29 cellular contexts compared by ENCODE assay signal in genomic region chr14:64515053-64515452, GRCh38. TPM values are rescaled to one million over a fixed set of nuclear protein-coding genes. Genes with fewer than 3 reads are reported as not detected.
DNase-seq lines count a peak whose midpoint lies in the region; ATAC-seq and TF ChIP-seq lines count a peak whose summit lies in the region.
"Had no signal": no experiment of that assay in that cellular context is flagged by ENCODE, and none has a peak within 500 bp of the region (broad histone marks: within the 10 kb centered on the region; RNA-seq: fewer than 3 reads in every experiment).

No MANE protein-coding gene starts in this region.

- H3K36me3 ChIP-seq in mucosa of descending colon (ENCODE audit: low read depth) = no peaks in the 10 kb centered on the region
- H3K36me3 ChIP-seq: ascending aorta, neutrophil, sigmoid colon, tibial nerve had no signal

- H3K4me3 ChIP-seq in mucosa of descending colon = no peak overlapping the region
- H3K4me3 ChIP-seq: ascending aorta, sigmoid colon, tibial nerve had no signal

- peaks cover 26% of the 10 kb centered on the region for H3K4me1 ChIP-seq in mucosa of descending colon (ENCODE audit: low read depth)

- TF ChIP-seq CTCF in 22Rv1 (IDR thresholded peaks at IDR 0.05) (no peak), VCaP (conservative IDR thresholded peaks at IDR 0.05) (no peak), mucosa of descending colon (IDR thresholded peaks at IDR 0.05) (no peak)

- peak overlapping the region; percentile 74 for H3K27ac ChIP-seq in 22Rv1
- H3K27ac ChIP-seq in VCaP = peak overlapping the region; percentile 84
- H3K27ac ChIP-seq: ascending aorta, epithelial cell of prostate, neutrophil had no signal

- H3K27ac Mint-ChIP-seq in activated naive CD8-positive, alpha-beta T cell treated with anti-CD3 and anti-CD28 coated beads, Interleukin-2, amount 50 U/mL, for 24 hours = no peak overlapping the region
- H3K27ac Mint-ChIP-seq: activated CD4-positive, alpha-beta T cell treated with anti-CD3 and anti-CD28 coated beads, Interleukin-2, amount 10 ng/mL, durations not matched to agents 7 days and 5 days; activated naive CD8-positive, alpha-beta T cell treated with anti-CD3 and anti-CD28 coated beads for 36 hours had no signal

- no peak overlapping the region for H3K4me3 Mint-ChIP-seq in activated naive CD8-positive, alpha-beta T cell treated with anti-CD3 and anti-CD28 coated beads, Interleukin-2, amount 50 U/mL, for 24 hours
- H3K4me3 Mint-ChIP-seq: activated CD4-positive, alpha-beta T cell treated with anti-CD3 and anti-CD28 coated beads, Interleukin-2, amount 10 ng/mL, durations not matched to agents 7 days and 5 days; activated naive CD8-positive, alpha-beta T cell treated with anti-CD3 and anti-CD28 coated beads for 36 hours; naive B cell had no signal

- no peaks in the 10 kb centered on the region for H3K27me3 Mint-ChIP-seq in activated naive CD8-positive, alpha-beta T cell treated with anti-CD3 and anti-CD28 coated beads, Interleukin-2, amount 50 U/mL, for 24 hours
- H3K27me3 Mint-ChIP-seq: activated CD4-positive, alpha-beta T cell treated with anti-CD3 and anti-CD28 coated beads, Interleukin-2, amount 10 ng/mL, durations not matched to agents 7 days and 5 days; activated naive CD8-positive, alpha-beta T cell treated with anti-CD3 and anti-CD28 coated beads for 36 hours; naive B cell had no signal

- intact Hi-C loops in mucosa of descending colon (cut with DNase I, micrococcal nuclease) = no loop called here

- H3K36me3 Mint-ChIP-seq in activated naive CD8-positive, alpha-beta T cell treated with anti-CD3 and anti-CD28 coated beads, Interleukin-2, amount 50 U/mL, for 24 hours (ENCODE audit: low read depth) = peaks cover 5% of the 10 kb centered on the region
- H3K36me3 Mint-ChIP-seq: naive B cell had no signal

- no peaks in the 10 kb centered on the region for H3K9me3 ChIP-seq in mucosa of descending colon
- H3K9me3 ChIP-seq: ascending aorta, neutrophil, sigmoid colon, tibial nerve had no signal

- DNase-seq in DMS79 (lab: John Stamatoyannopoulos, UW) = peak; percentile 39
- no peak for DNase-seq in mucosa of descending colon
- DNase-seq in D341Med (ENCODE audit: low spot score) = no peak
- no peak for DNase-seq in midbrain (lab: John Stamatoyannopoulos, UW)
- DNase-seq in activated naive CD8-positive, alpha-beta T cell treated with anti-CD3 and anti-CD28 coated beads, Interleukin-2, amount 50 U/mL, for 24 hours = no peak
- DNase-seq: activated CD4-positive, alpha-beta T cell treated with anti-CD3 and anti-CD28 coated beads, Interleukin-2, amount 10 ng/mL, durations not matched to agents 7 days and 5 days; activated gamma-delta T cell; activated naive CD8-positive, alpha-beta T cell treated with anti-CD3 and anti-CD28 coated beads for 36 hours; activated T-cell treated with anti-CD3 and anti-CD28 coated beads, Interleukin-2, amount 50 U/mL, for 1 hour; COR-L47; DND-41; effector CD4-positive, alpha-beta T cell; GF-D8; GOT3; naive B cell; NCI-H1105; NCI-H187 treated with DMSO at 0.1 percent for 48 hours; NCI-H526 treated with DMSO at 0.1 percent for 48 hours; NK-92 treated with Interleukin-12 subunit alpha and Interleukin-12 subunit beta, amount 100 ng/mL, for 24 hours; sigmoid colon; stimulated activated CD4-positive, alpha-beta T cell treated with anti-CD3 and anti-CD28 coated beads, Interleukin-4, amount 100 ng/mL, for 24 hours had no signal

- ATAC-seq in mucosa of descending colon (peak; percentile 64), HG02885 (IDR thresholded peaks at IDR 0.05; ENCODE audit: poor library complexity, unreplicated experiment) (no peak)
- ATAC-seq in activated naive CD8-positive, alpha-beta T cell treated with anti-CD3 and anti-CD28 coated beads, Interleukin-2, amount 50 U/mL, for 24 hours = no peak
- ATAC-seq: left lobe of liver had no signal

- H3K4me1 Mint-ChIP-seq in activated naive CD8-positive, alpha-beta T cell treated with anti-CD3 and anti-CD28 coated beads, Interleukin-2, amount 50 U/mL, for 24 hours = peaks cover 61% of the 10 kb centered on the region

- H3K9me3 Mint-ChIP-seq in activated naive CD8-positive, alpha-beta T cell treated with anti-CD3 and anti-CD28 coated beads, Interleukin-2, amount 50 U/mL, for 24 hours = no peaks in the 10 kb centered on the region
- H3K9me3 Mint-ChIP-seq: activated CD4-positive, alpha-beta T cell treated with anti-CD3 and anti-CD28 coated beads, Interleukin-2, amount 10 ng/mL, durations not matched to agents 7 days and 5 days; activated naive CD8-positive, alpha-beta T cell treated with anti-CD3 and anti-CD28 coated beads for 36 hours; naive B cell had no signal

RNA-seq across cellular contexts. Expression of gene ZBTB1, which starts 10.5 kb away (rescaled TPM):
- 10 to 100 TPM; 26.5 to 40.9 (median 33.0) TPM for total RNA-seq in mucosa of descending colon

RNA-seq across cellular contexts. Expression of gene ZBTB25, which starts 11.4 kb away (rescaled TPM):
- total RNA-seq in mucosa of descending colon = 10 to 100 TPM in 1 of 3 donors, 1 to 10 TPM in 2; 6.1 to 14.4 (median 7.2) TPM

RNA-seq across cellular contexts. Expression of gene HSPA2, which starts 25.5 kb away (rescaled TPM):
- total RNA-seq in mucosa of descending colon = 10 to 100 TPM; 28.3 to 99.5 (median 58.2) TPM

RNA-seq across cellular contexts. Expression of gene PPP1R36, which starts 34.7 kb away (rescaled TPM):
- total RNA-seq in mucosa of descending colon = 10 to 100 TPM in 1 of 3 donors, 1 to 10 TPM in 2; 1.8 to 10.4 (median 7.6) TPM
- total RNA-seq: ascending aorta had no signal

RNA-seq across cellular contexts. Expression of gene AKAP5, which starts 49.8 kb away (rescaled TPM):
- total RNA-seq in mucosa of descending colon = 1 to 10 TPM; 3.9 to 8.0 (median 7.4) TPM
